In the genomic region with DNA sequence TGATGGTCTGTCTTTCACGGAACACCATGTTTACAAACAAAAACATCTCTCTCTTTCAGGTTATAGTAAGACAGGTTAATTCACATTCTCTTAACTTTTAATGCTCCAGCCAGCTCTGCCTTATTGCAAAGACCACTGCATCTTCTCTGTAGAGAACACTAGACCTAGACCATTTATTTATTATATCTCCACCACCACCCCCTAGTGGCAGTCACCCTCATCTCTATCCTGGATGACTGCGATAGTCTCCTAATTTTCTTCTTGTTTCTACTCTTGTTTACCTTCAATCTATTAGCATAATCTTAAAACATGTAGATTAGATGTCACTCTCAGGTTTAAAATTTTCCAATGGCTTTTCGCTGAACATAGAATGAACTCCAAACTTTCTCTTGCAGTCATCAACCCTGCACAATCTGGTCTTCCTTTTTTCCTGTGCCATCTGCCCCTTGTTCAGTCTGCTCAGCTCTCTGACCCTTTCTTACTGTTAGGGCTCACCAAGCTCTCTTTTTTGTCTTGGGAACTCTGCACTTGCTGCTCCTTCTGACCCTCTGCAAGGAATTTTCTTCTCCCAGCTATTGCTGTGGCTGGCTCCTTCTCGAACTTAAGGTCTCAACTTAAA, we compare ENCODE assay signal across 8 cellular contexts.
DNase-seq lines count a peak whose midpoint lies in the region; ATAC-seq, FAIRE-seq and TF ChIP-seq lines count a peak whose summit lies in the region.

No MANE protein-coding gene starts in this region.

- FAIRE-seq in keratinocyte (lab: Jason Lieb, UNC): no peak

- ATAC-seq in GM18909 (IDR thresholded peaks at IDR 0.05; ENCODE audit: poor library complexity, unreplicated experiment) (peak; percentile 42), HG02642 (IDR thresholded peaks at IDR 0.05; ENCODE audit: poor library complexity, unreplicated experiment) (no peak)

- no peak overlapping the region for H3K4me3 Mint-ChIP-seq in activated naive CD8-positive, alpha-beta T cell treated with anti-CD3 and anti-CD28 coated beads for 36 hours
- H3K4me3 Mint-ChIP-seq in CD4-positive, alpha-beta memory T cell: no peak overlapping the region

- H3K9me3 ChIP-seq in keratinocyte (ENCODE audit: control insufficient read depth, low read depth, low read length): no peaks in the 10 kb centered on the region
- H3K9me3 ChIP-seq in CD4-positive, alpha-beta memory T cell (ENCODE audit: control insufficient read depth in 1 of 2, low read length in 2 of 2): no peaks in the 10 kb centered on the region
- no peaks in the 10 kb centered on the region for H3K9me3 ChIP-seq in MG63

- POLR2A ChIA-PET in CD4-positive, alpha-beta memory T cell (lab: Charles Lee; ENCODE audit: partially characterized antibody): no interaction called here

- H3K4me1 ChIP-seq in keratinocyte (ENCODE audit: control insufficient read depth, extremely low read depth, insufficient read depth, low read length): no peaks in the 10 kb centered on the region
- H3K4me1 ChIP-seq in CD4-positive, alpha-beta memory T cell (ENCODE audit: insufficient read depth, low read length): no peaks in the 10 kb centered on the region

- peaks cover 27% of the 10 kb centered on the region for H3K27me3 Mint-ChIP-seq in activated naive CD8-positive, alpha-beta T cell treated with anti-CD3 and anti-CD28 coated beads for 36 hours
- H3K27me3 Mint-ChIP-seq in CD4-positive, alpha-beta memory T cell: peaks cover 7 to 9% of the 10 kb centered on the region in 2 donors

- no peaks in the 10 kb centered on the region for H4K20me1 ChIP-seq in keratinocyte (ENCODE audit: control insufficient read depth, extremely low read depth, insufficient read depth, low read length)

- H3K36me3 ChIP-seq in keratinocyte (ENCODE audit: control insufficient read depth in 2 of 2, extremely low read depth in 1 of 2, insufficient read depth in 2 of 2, low read length in 2 of 2): no peaks in the 10 kb centered on the region
- no peaks in the 10 kb centered on the region for H3K36me3 ChIP-seq in CD4-positive, alpha-beta memory T cell (ENCODE audit: insufficient read depth, low read length)
- no peaks in the 10 kb centered on the region for H3K36me3 ChIP-seq in MG63

- H3K9me3 Mint-ChIP-seq in activated naive CD8-positive, alpha-beta T cell treated with anti-CD3 and anti-CD28 coated beads for 36 hours: no peaks in the 10 kb centered on the region
- H3K9me3 Mint-ChIP-seq in CD4-positive, alpha-beta memory T cell: peaks cover 0 to 2% (median 0%) of the 10 kb centered on the region in 8 donors

- H3K36me3 Mint-ChIP-seq in activated naive CD8-positive, alpha-beta T cell treated with anti-CD3 and anti-CD28 coated beads for 36 hours: no peaks in the 10 kb centered on the region
- H3K36me3 Mint-ChIP-seq in CD4-positive, alpha-beta memory T cell: no peaks in the 10 kb centered on the region

- CTCF ChIA-PET in CD4-positive, alpha-beta memory T cell (lab: Charles Lee; ENCODE audit: partially characterized antibody): interaction anchor here (1.1 to 1.3 kb wide), 2 partner anchors 12 to 14 kb away, joined by 3 read pairs; no protein-coding TSS in a partner anchor

- no peaks in the 10 kb centered on the region for H3K4me1 Mint-ChIP-seq in activated naive CD8-positive, alpha-beta T cell treated with anti-CD3 and anti-CD28 coated beads for 36 hours
- no peaks in the 10 kb centered on the region for H3K4me1 Mint-ChIP-seq in CD4-positive, alpha-beta memory T cell

- no peak overlapping the region for H2AFZ ChIP-seq in keratinocyte (ENCODE audit: control insufficient read depth, low read length)

- no peaks in the 10 kb centered on the region for H3K79me2 ChIP-seq in keratinocyte (ENCODE audit: control insufficient read depth, insufficient read depth, low read length)

- intact Hi-C loops in CD4-positive, alpha-beta memory T cell (cut with micrococcal nuclease): no loop called here

- TF ChIP-seq CTCF in C4-2B (conservative IDR thresholded peaks at IDR 0.05): peak; percentile 80
- TF ChIP-seq CTCF in keratinocyte (optimal IDR thresholded peaks at IDR 0.05 in 1 of 3, IDR thresholded peaks at IDR 0.05 in 1 of 3, conservative IDR thresholded peaks at IDR 0.05 in 1 of 3; ENCODE audit: extremely low read depth in 1 of 3, insufficient read depth in 2 of 3, low read length in 3 of 3): peak; percentile 52 to 64 (median 63)

- H3K9me1 ChIP-seq in keratinocyte (ENCODE audit: control insufficient read depth, extremely low read depth, insufficient read depth, low read length): no peaks in the 10 kb centered on the region

- no peak overlapping the region for H3K27ac ChIP-seq in C4-2B
- no peak overlapping the region for H3K27ac ChIP-seq in keratinocyte (ENCODE audit: control insufficient read depth, insufficient read depth, low read length)
- no peak overlapping the region for H3K27ac ChIP-seq in CD4-positive, alpha-beta memory T cell (ENCODE audit: low read depth, low read length)

- H3K27me3 ChIP-seq in keratinocyte (ENCODE audit: control insufficient read depth, extremely low read depth, insufficient read depth, low read length): peaks cover 13% of the 10 kb centered on the region
- H3K27me3 ChIP-seq in CD4-positive, alpha-beta memory T cell (ENCODE audit: insufficient read depth, low read length): no peaks in the 10 kb centered on the region
- 0 out of 2 replicates have a peak, but pooled peaks cover 2% of the 10 kb centered on the region for H3K27me3 ChIP-seq in MG63

- H3K4me3 ChIP-seq in keratinocyte (ENCODE audit: control insufficient read depth in 2 of 3, extremely low read depth in 1 of 3, insufficient read depth in 2 of 3, low read depth in 1 of 3, low read length in 3 of 3): no peak overlapping the region
- H3K4me3 ChIP-seq in CD4-positive, alpha-beta memory T cell (ENCODE audit: low read length in 2 of 2): no peak overlapping the region
- H3K4me3 ChIP-seq in MG63: no peak overlapping the region

- dilution Hi-C loops in keratinocyte (cut with MboI; ENCODE audit: extremely low pct_ligation_motif_present, low sequenced_read_pairs): no loop called here

- H3K9ac ChIP-seq in keratinocyte (ENCODE audit: control insufficient read depth, extremely low read depth, insufficient read depth, low read length): no peak overlapping the region

- no peak overlapping the region for H3K4me2 ChIP-seq in keratinocyte (ENCODE audit: control insufficient read depth, extremely low read depth, insufficient read depth, low read depth, low read length)

- H3K27ac Mint-ChIP-seq in activated naive CD8-positive, alpha-beta T cell treated with anti-CD3 and anti-CD28 coated beads for 36 hours: no peak overlapping the region
- H3K27ac Mint-ChIP-seq in CD4-positive, alpha-beta memory T cell: no peak overlapping the region

- DNase-seq in MV-4-11 (lab: John Stamatoyannopoulos, UW) (peak; percentile 43), keratinocyte (ENCODE audit: low read depth, low spot score) (no peak), MG63 (no peak)
- peak; percentile 2 for DNase-seq in activated naive CD8-positive, alpha-beta T cell treated with anti-CD3 and anti-CD28 coated beads for 36 hours
- no peak for DNase-seq in CD4-positive, alpha-beta memory T cell

Comparison
In these comparisons a context has a peak if more than half of its experiments do, and no peak if none do; other contexts are left out.
1. DNase-seq: peak in MV-4-11 (single experiment) and activated naive CD8-positive, alpha-beta T cell treated with anti-CD3 and anti-CD28 coated beads for 36 hours (single experiment); none in keratinocyte (single experiment), CD4-positive, alpha-beta memory T cell (0 of 5) and MG63 (single experiment).